Comparison of ENCODE assay signal across 1 cellular context in the genomic region with DNA sequence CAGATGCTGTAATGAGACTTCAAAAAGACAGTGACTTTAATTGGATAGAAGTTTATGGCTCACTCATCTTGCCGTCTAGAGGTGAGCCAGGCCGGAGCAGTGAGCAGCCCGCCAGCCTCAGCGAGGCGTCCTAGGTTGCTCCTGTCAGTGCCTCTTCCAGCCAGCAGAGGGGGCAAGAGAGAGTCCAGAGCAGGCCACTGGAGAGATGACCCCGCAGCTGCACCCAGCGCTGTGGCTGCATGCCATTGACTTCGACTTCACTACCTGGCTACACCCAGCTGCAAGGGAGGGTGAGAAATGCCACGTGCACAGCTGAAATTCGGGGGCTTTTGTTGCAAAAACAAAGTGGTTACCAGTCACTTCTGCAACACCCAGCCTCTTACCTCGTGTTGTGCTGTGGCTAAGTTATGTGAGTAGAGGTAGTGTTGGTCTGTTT.
TF ChIP-seq lines count a peak whose summit lies in the region.

No MANE protein-coding gene starts in this region.

TF ChIP-seq in K562, 482 proteins besides CTCF, POLR2A, EP300 and RAD21 (continued from another document):
- TF ChIP-seq, protein P1, sequence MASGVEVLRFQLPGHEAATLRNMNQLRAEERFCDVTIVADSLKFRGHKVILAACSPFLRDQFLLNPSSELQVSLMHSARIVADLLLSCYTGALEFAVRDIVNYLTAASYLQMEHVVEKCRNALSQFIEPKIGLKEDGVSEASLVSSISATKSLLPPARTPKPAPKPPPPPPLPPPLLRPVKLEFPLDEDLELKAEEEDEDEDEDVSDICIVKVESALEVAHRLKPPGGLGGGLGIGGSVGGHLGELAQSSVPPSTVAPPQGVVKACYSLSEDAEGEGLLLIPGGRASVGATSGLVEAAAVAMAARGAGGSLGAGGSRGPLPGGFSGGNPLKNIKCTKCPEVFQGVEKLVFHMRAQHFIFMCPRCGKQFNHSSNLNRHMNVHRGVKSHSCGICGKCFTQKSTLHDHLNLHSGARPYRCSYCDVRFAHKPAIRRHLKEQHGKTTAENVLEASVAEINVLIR (CRISPR knock-in tag; IDR thresholded peaks at IDR 0.05), result no peak
- TF ChIP-seq TBL1XR1 (IDR thresholded peaks at IDR 0.05; ENCODE audit: low read length in 2 of 2) (no peak), HIVEP1 (CRISPR knock-in tag; IDR thresholded peaks at IDR 0.05) (no peak), ILF3 (IDR thresholded peaks at IDR 0.05; ENCODE audit: borderline replicate concordance) (0 out of 2 replicates have a peak, but pooled peaks have one; percentile 34), KLF16 (IDR thresholded peaks at IDR 0.05) (0 out of 2 replicates have a peak, but pooled peaks have one; percentile 56), CBX3 (IDR thresholded peaks at IDR 0.05; ENCODE audit: borderline replicate concordance in 1 of 2, low read length in 2 of 2) (peak in 1 of 2 experiments; percentile 83; a peak in 1 of 3 replicates), JUN (IDR thresholded peaks at IDR 0.05; ENCODE audit: borderline replicate concordance, low read depth, low read length) (no peak), JUN (CRISPR knock-in tag; IDR thresholded peaks at IDR 0.05; ENCODE audit: borderline replicate concordance) (no peak), ZNF134 (CRISPR knock-in tag; conservative IDR thresholded peaks at IDR 0.05) (peak; percentile 78), ZNF408 (CRISPR knock-in tag; IDR thresholded peaks at IDR 0.05; ENCODE audit: low read depth) (no peak), ATF1 (CRISPR knock-in tag; IDR thresholded peaks at IDR 0.05) (no peak), ATF1 (tag; IDR thresholded peaks at IDR 0.05) (peak; percentile 24; the same call in 1 of the 2 replicates), ZKSCAN1 (IDR thresholded peaks at IDR 0.05; ENCODE audit: low read depth, low read length) (no peak), HDAC3 (IDR thresholded peaks at IDR 0.05; ENCODE audit: borderline replicate concordance, partially characterized antibody) (no peak), ZFP30 (CRISPR knock-in tag; IDR thresholded peaks at IDR 0.05; ENCODE audit: borderline replicate concordance) (no peak), TARDBP (IDR thresholded peaks at IDR 0.05) (no peak), ZNF24 (IDR thresholded peaks at IDR 0.05) (peak; percentile 37; the same call in 1 of the 2 replicates), HMG20B (CRISPR knock-in tag; IDR thresholded peaks at IDR 0.05) (no peak), CBFB (CRISPR knock-in tag; IDR thresholded peaks at IDR 0.05) (no peak), ARHGAP35 (IDR thresholded peaks at IDR 0.05; ENCODE audit: partially characterized antibody) (no peak), ZNF184 (CRISPR knock-in tag; IDR thresholded peaks at IDR 0.05) (no peak), SMAD3 (CRISPR knock-in tag; conservative IDR thresholded peaks at IDR 0.05) (no peak), PHTF2 (CRISPR knock-in tag; IDR thresholded peaks at IDR 0.05) (no peak)
- TF ChIP-seq, protein P2, sequence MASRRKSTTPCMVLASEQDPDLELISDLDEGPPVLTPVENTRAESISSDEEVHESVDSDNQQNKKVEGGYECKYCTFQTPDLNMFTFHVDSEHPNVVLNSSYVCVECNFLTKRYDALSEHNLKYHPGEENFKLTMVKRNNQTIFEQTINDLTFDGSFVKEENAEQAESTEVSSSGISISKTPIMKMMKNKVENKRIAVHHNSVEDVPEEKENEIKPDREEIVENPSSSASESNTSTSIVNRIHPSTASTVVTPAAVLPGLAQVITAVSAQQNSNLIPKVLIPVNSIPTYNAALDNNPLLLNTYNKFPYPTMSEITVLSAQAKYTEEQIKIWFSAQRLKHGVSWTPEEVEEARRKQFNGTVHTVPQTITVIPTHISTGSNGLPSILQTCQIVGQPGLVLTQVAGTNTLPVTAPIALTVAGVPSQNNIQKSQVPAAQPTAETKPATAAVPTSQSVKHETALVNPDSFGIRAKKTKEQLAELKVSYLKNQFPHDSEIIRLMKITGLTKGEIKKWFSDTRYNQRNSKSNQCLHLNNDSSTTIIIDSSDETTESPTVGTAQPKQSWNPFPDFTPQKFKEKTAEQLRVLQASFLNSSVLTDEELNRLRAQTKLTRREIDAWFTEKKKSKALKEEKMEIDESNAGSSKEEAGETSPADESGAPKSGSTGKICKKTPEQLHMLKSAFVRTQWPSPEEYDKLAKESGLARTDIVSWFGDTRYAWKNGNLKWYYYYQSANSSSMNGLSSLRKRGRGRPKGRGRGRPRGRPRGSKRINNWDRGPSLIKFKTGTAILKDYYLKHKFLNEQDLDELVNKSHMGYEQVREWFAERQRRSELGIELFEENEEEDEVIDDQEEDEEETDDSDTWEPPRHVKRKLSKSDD (conservative IDR thresholded peaks at IDR 0.05; ENCODE audit: low read length), result 0 out of 2 replicates have a peak, but pooled peaks have one; percentile 81
- TF ChIP-seq, protein P3, sequence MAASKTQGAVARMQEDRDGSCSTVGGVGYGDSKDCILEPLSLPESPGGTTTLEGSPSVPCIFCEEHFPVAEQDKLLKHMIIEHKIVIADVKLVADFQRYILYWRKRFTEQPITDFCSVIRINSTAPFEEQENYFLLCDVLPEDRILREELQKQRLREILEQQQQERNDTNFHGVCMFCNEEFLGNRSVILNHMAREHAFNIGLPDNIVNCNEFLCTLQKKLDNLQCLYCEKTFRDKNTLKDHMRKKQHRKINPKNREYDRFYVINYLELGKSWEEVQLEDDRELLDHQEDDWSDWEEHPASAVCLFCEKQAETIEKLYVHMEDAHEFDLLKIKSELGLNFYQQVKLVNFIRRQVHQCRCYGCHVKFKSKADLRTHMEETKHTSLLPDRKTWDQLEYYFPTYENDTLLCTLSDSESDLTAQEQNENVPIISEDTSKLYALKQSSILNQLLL (CRISPR knock-in tag; IDR thresholded peaks at IDR 0.05; ENCODE audit: borderline replicate concordance), result no peak
- TF ChIP-seq, protein P4, sequence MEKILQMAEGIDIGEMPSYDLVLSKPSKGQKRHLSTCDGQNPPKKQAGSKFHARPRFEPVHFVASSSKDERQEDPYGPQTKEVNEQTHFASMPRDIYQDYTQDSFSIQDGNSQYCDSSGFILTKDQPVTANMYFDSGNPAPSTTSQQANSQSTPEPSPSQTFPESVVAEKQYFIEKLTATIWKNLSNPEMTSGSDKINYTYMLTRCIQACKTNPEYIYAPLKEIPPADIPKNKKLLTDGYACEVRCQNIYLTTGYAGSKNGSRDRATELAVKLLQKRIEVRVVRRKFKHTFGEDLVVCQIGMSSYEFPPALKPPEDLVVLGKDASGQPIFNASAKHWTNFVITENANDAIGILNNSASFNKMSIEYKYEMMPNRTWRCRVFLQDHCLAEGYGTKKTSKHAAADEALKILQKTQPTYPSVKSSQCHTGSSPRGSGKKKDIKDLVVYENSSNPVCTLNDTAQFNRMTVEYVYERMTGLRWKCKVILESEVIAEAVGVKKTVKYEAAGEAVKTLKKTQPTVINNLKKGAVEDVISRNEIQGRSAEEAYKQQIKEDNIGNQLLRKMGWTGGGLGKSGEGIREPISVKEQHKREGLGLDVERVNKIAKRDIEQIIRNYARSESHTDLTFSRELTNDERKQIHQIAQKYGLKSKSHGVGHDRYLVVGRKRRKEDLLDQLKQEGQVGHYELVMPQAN (IDR thresholded peaks at IDR 0.05; ENCODE audit: borderline replicate concordance), result no peak
